In the genomic region with DNA sequence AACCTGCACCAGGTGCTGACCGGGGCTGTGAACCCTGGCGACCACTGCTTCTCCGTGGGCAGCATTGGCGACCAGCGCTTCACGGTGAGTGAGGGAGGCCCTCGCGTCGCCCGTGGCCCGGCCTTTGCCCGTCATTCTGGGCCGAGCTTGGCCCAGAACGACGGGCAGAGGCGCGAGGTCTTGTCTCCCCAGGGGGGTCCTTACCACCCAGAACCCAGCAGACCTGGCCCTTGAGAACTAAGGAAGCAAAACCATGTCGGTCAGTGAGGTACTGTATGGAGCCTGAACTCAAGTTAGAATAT, we compare ENCODE assay signal across 8 cellular contexts. TPM values are rescaled to one million over a fixed set of nuclear protein-coding genes. Genes with fewer than 3 reads are reported as not detected.
DNase-seq lines count a peak whose midpoint lies in the region; ATAC-seq, FAIRE-seq and TF ChIP-seq lines count a peak whose summit lies in the region.

No MANE protein-coding gene starts in this region.

- POLR2A ChIA-PET in GM12878 (lab: Charles Lee) = interaction anchor here (0.6 to 1.9 kb wide), 15 partner anchors 8 to 296 kb away, joined by 3 to 8 read pairs (median 6); no protein-coding TSS in a partner anchor

- WGBS in GM12878 (ENCODE audit: insufficient coverage, insufficient replicate concordance, low lambda C conversion rate, missing lambda C conversion rate) = 0% methylated on average over 18 of the region's 18 CpGs
- 0% methylated on average over 1 of the region's 18 CpGs for WGBS in right lobe of liver (ENCODE audit: insufficient coverage, low coverage, low lambda C conversion rate, missing lambda C conversion rate)
- 0 to 1% methylated on average over 8 to 12 of the region's 18 CpGs for WGBS in thyroid gland, 2 donors

- TF ChIP-seq POLR2A in GM12878 (IDR thresholded peaks at IDR 0.05; ENCODE audit: low read depth, low read length) (no peak), right lobe of liver (IDR thresholded peaks at IDR 0.05) (no peak), thyroid gland (IDR thresholded peaks at IDR 0.05) (no peak)

- intact Hi-C loops in GM12878 (cut with micrococcal nuclease; ENCODE audit: unreplicated experiment) (loop anchor here (2.0 to 10.0 kb wide), 7 partner anchors 41 to 347 kb away; a partner anchor contains a TSS), right lobe of liver (cut with DNase I) (no loop called here), thyroid gland (cut with DNase I) (no loop called here)

- peak overlapping the region; percentile 91 for H3K27ac ChIP-seq in GM12878 (ENCODE audit: control insufficient read depth, insufficient read depth)
- peak overlapping the region; percentile 92 to 98 (median 92) for H3K27ac ChIP-seq in right lobe of liver
- peak overlapping the region; percentile 91 to 97 (median 93) for H3K27ac ChIP-seq in thyroid gland

- SMC1A ChIA-PET in GM12878 (lab: Charles Lee; ENCODE audit: uncharacterized antibody, unreplicated experiment) = interaction anchor here (0.9 to 2.5 kb wide), 9 partner anchors 8 to 339 kb away, joined by 3 to 12 read pairs (median 6); a partner anchor contains a TSS

- in situ Hi-C loops in GM12878 (cut with MboI) = no loop called here

- H3K9me3 ChIP-seq in GM12878 (replicated peaks; ENCODE audit: control insufficient read depth, insufficient read depth, low read length) = no peaks in the 10 kb centered on the region
- H3K9me3 ChIP-seq in right lobe of liver = no peaks in the 10 kb centered on the region
- no peaks in the 10 kb centered on the region for H3K9me3 ChIP-seq in thyroid gland

- peaks cover 56% of the 10 kb centered on the region for H3K79me2 ChIP-seq in GM12878 (ENCODE audit: control insufficient read depth, insufficient read depth, low read length)

- H2AFZ ChIP-seq in GM12878 (ENCODE audit: control insufficient read depth, low read depth, low read length) = peak overlapping the region; percentile 89

- H3K4me3 Mint-ChIP-seq in activated CD8-positive, alpha-beta memory T cell treated with anti-CD3 and anti-CD28 coated beads, Interleukin-2, amount 10 ng/mL, durations not matched to agents 7 days and 5 days = peak overlapping the region; percentile 95

- BruUV-seq in GM12878 (replicated peaks; lab: Mats Ljungman, UMichigan) = no TSS peak

- DNase-seq in activated CD8-positive, alpha-beta memory T cell treated with anti-CD3 and anti-CD28 coated beads, Interleukin-2, amount 10 ng/mL, durations not matched to agents 7 days and 5 days = no peak
- no peak for DNase-seq in activated CD8-positive, alpha-beta memory T cell treated with anti-CD3 and anti-CD28 coated beads, Interleukin-2, amount 50 U/mL, for 4 hours
- no peak for DNase-seq in GM12878 (ENCODE audit: low read depth, low spot score)
- no peak for DNase-seq in right lobe of liver
- no peak for DNase-seq in thyroid gland
- DNase-seq in AG08395 (ENCODE audit: low spot score) = no peak

- no peaks in the 10 kb centered on the region for H3K36me3 ChIP-seq in GM12878 (ENCODE audit: control insufficient read depth in 2 of 2, insufficient read depth in 2 of 2, low read length in 1 of 2)
- no peaks in the 10 kb centered on the region for H3K36me3 ChIP-seq in right lobe of liver
- H3K36me3 ChIP-seq in thyroid gland = no peaks in the 10 kb centered on the region

- TF ChIP-seq RAD21 in GM12878 (IDR thresholded peaks at IDR 0.05; ENCODE audit: insufficient read depth, low read depth, low read length) = no peak

- TF ChIP-seq EP300 in GM12878 (IDR thresholded peaks at IDR 0.05; ENCODE audit: borderline replicate concordance in 1 of 2, control insufficient read depth in 1 of 2, low read depth in 2 of 2, low read length in 2 of 2) = no peak

- H3K4me2 ChIP-seq in GM12878 (ENCODE audit: control insufficient read depth, insufficient read depth) = peak overlapping the region; percentile 95; the same call in 1 of the 2 replicates

- peaks cover 7% of the 10 kb centered on the region for H3K36me3 Mint-ChIP-seq in activated CD8-positive, alpha-beta memory T cell treated with anti-CD3 and anti-CD28 coated beads, Interleukin-2, amount 10 ng/mL, durations not matched to agents 7 days and 5 days

- H3K4me3 ChIP-seq in GM12878 (peak overlapping the region; percentile 79), right lobe of liver (peak overlapping the region; percentile 66 to 88 (median 77)), thyroid gland (replicated peaks in 1 of 3) (peak overlapping the region; percentile 38 to 94 (median 73))

- no peaks in the 10 kb centered on the region for H3K27me3 Mint-ChIP-seq in activated CD8-positive, alpha-beta memory T cell treated with anti-CD3 and anti-CD28 coated beads, Interleukin-2, amount 10 ng/mL, durations not matched to agents 7 days and 5 days

- FAIRE-seq in GM12878 (lab: Jason Lieb, UNC) = no peak

- peaks cover 44% of the 10 kb centered on the region for H3K4me1 Mint-ChIP-seq in activated CD8-positive, alpha-beta memory T cell treated with anti-CD3 and anti-CD28 coated beads, Interleukin-2, amount 10 ng/mL, durations not matched to agents 7 days and 5 days

- peak; percentile 8 for ATAC-seq in activated CD8-positive, alpha-beta memory T cell treated with anti-CD3 and anti-CD28 coated beads, Interleukin-2, amount 10 ng/mL, durations not matched to agents 7 days and 5 days
- ATAC-seq in HG03175 (IDR thresholded peaks at IDR 0.05; ENCODE audit: unreplicated experiment) (peak; percentile 6), GM12878 (peak; percentile 17), right lobe of liver (peak; percentile 16 to 45 (median 28)), HG03457 (IDR thresholded peaks at IDR 0.05; ENCODE audit: unreplicated experiment) (no peak)

- peak overlapping the region; percentile 98 for H3K27ac Mint-ChIP-seq in activated CD8-positive, alpha-beta memory T cell treated with anti-CD3 and anti-CD28 coated beads, Interleukin-2, amount 10 ng/mL, durations not matched to agents 7 days and 5 days

- CTCF ChIA-PET in activated CD8-positive, alpha-beta memory T cell treated with anti-CD3 and anti-CD28 coated beads, Interleukin-2, amount 10 ng/mL, durations not matched to agents 7 days and 5 days (lab: Charles Lee) = interaction anchor here (0.6 to 2.0 kb wide), 9 partner anchors 38 to 340 kb away, joined by 3 to 17 read pairs (median 4); no protein-coding TSS in a partner anchor
- CTCF ChIA-PET in GM12878 (lab: Yijun Ruan, JAX) = interaction anchor here (1.1 to 2.3 kb wide), 8 partner anchors 23 to 363 kb away, joined by 3 to 14 read pairs (median 4); a partner anchor contains a TSS

- H3K4me1 ChIP-seq in GM12878 (ENCODE audit: control insufficient read depth, insufficient read depth, low read length) = peaks cover 5% of the 10 kb centered on the region
- H3K4me1 ChIP-seq in right lobe of liver = peaks cover 0 to 16% (median 4%) of the 10 kb centered on the region in 4 donors
- peaks cover 15 to 19% of the 10 kb centered on the region in 2 donors for H3K4me1 ChIP-seq in thyroid gland

- no peaks in the 10 kb centered on the region for H4K20me1 ChIP-seq in GM12878 (ENCODE audit: control insufficient read depth, insufficient read depth)

- no peaks in the 10 kb centered on the region for H3K9me3 Mint-ChIP-seq in activated CD8-positive, alpha-beta memory T cell treated with anti-CD3 and anti-CD28 coated beads, Interleukin-2, amount 10 ng/mL, durations not matched to agents 7 days and 5 days (ENCODE audit: low read depth)

- H3K27me3 ChIP-seq in GM12878 (replicated peaks in 1 of 2; ENCODE audit: control insufficient read depth in 2 of 2, insufficient read depth in 2 of 2, low read length in 1 of 2) = no peaks in the 10 kb centered on the region
- H3K27me3 ChIP-seq in right lobe of liver = no peaks in the 10 kb centered on the region
- no peaks in the 10 kb centered on the region for H3K27me3 ChIP-seq in thyroid gland

- TF ChIP-seq CTCF in GM12878 (IDR thresholded peaks at IDR 0.05 in 2 of 3, conservative IDR thresholded peaks at IDR 0.05 in 1 of 3; ENCODE audit: control insufficient read depth in 2 of 3, extremely low read depth in 1 of 3, insufficient read depth in 1 of 3, low read depth in 3 of 3, low read length in 3 of 3) (no peak), right lobe of liver (IDR thresholded peaks at IDR 0.05) (no peak), thyroid gland (IDR thresholded peaks at IDR 0.05) (no peak)

- peak overlapping the region; percentile 96 for H3K9ac ChIP-seq in GM12878 (ENCODE audit: control insufficient read depth, insufficient read depth, low read length)

- RAD21 ChIA-PET in GM12878 (lab: Charles Lee; ENCODE audit: unreplicated experiment) = interaction anchor here (0.6 to 2.9 kb wide), 13 partner anchors 7 to 399 kb away, joined by 3 to 31 read pairs (median 5); a partner anchor contains a TSS

TF ChIP-seq in GM12878, 131 proteins besides CTCF, POLR2A, EP300 and RAD21 (continues in another document):
- TF ChIP-seq EZH2 (IDR thresholded peaks at IDR 0.05; ENCODE audit: borderline replicate concordance, control insufficient read depth, low read depth, low read length) = no peak
- no peak for TF ChIP-seq HCFC1 (IDR thresholded peaks at IDR 0.05; ENCODE audit: low read length)
- TF ChIP-seq RUNX3 (IDR thresholded peaks at IDR 0.05; ENCODE audit: low read length) = no peak
- TF ChIP-seq HDGF (IDR thresholded peaks at IDR 0.05) = no peak

RNA-seq across cellular contexts. Expression of a gene that starts 0.6 kb away (rescaled TPM):
- total RNA-seq in activated CD8-positive, alpha-beta memory T cell treated with anti-CD3 and anti-CD28 coated beads, Interleukin-2, amount 10 ng/mL, durations not matched to agents 7 days and 5 days = 10 to 100 TPM; 30.4 to 35.5 TPM
- 353 and 379 TPM in 2 replicates for total RNA-seq in GM12878 (2013; cell fraction: nucleolus; rRNA removed)
- total RNA-seq in GM12878 (2014; rRNA removed) = 52.8 and 60.0 TPM in 2 replicates
- total RNA-seq in GM12878 (2014; rRNA removed; fragmentation: Illumina TruSeq; extraction: Trizol) = 67.7 and 68.4 TPM in 2 replicates
- 45.7 and 49.2 TPM in 2 replicates for total RNA-seq in GM12878 (2021)
- 11.7 TPM for polyA plus RNA-seq in GM12878 (2011; ENCODE audit: low read depth)
- 34.2 and 51.2 TPM in 2 replicates for polyA plus RNA-seq in GM12878 (2011; rRNA removed)
- 8.6 and 10.3 TPM in 2 replicates for polyA plus RNA-seq in GM12878 (2011; cell fraction: cytosol; rRNA removed)
- polyA plus RNA-seq in GM12878 (2011; cell fraction: nucleus; rRNA removed) = 27.8 and 34.6 TPM in 2 replicates
- polyA plus RNA-seq in GM12878 (2012) = 24.8 and 28.3 TPM in 2 replicates
- 37.1 and 73.0 TPM in 2 replicates for polyA plus RNA-seq in GM12878 (2014; fragmentation: Illumina TruSeq; extraction: Trizol)
- polyA plus RNA-seq in GM12878 (2014; fragmentation: Nextera tagmentation; extraction: Ambion mirVana) = 10 to 100 TPM in 1 of 2 experiments, 1 to 10 TPM in 1; 9.1 to 11.0 TPM
- polyA plus RNA-seq in GM12878 (2014; rRNA removed) = 23.6 and 34.1 TPM in 2 replicates
- 10 to 100 TPM; 27.7 to 29.6 TPM for polyA plus RNA-seq in GM12878 (2016; fragmentation: Nextera tagmentation; extraction: Ambion mirVana)
- 50.9 and 75.0 TPM in 2 replicates for polyA minus RNA-seq in GM12878 (2011; rRNA and poly(A)+ RNA removed)
- 16.4 and 17.1 TPM in 2 replicates for polyA minus RNA-seq in GM12878 (2011; cell fraction: cytosol; rRNA and poly(A)+ RNA removed)
- polyA minus RNA-seq in GM12878 (2011; cell fraction: nucleus; rRNA and poly(A)+ RNA removed) = 73.7 and 94.3 TPM in 2 replicates
- 10 to 100 TPM; 19.1 to 25.6 (median 22.9) TPM for total RNA-seq in right lobe of liver
- total RNA-seq in thyroid gland = 100 to 1,000 TPM in 1 of 4 donors, 10 to 100 TPM in 3; 90.8 to 158 (median 95.4) TPM
